In genomic region chr12:107526555-107527180, GRCh38 we compare ENCODE assay signal across 15 cellular contexts.
DNase-seq lines count a peak whose midpoint lies in the region; ATAC-seq and TF ChIP-seq lines count a peak whose summit lies in the region.
"Had no signal": no experiment of that assay in that cellular context is flagged by ENCODE, and none has a peak within 500 bp of the region (broad histone marks: within the 10 kb centered on the region; RNA-seq: fewer than 3 reads in every experiment).

No MANE protein-coding gene starts in this region.

- ATAC-seq in gastroesophageal sphincter (peak; percentile 55), GM18519 (IDR thresholded peaks at IDR 0.05; ENCODE audit: low FRiP score, unreplicated experiment) (no peak), HG03196 (IDR thresholded peaks at IDR 0.05; ENCODE audit: unreplicated experiment) (no peak)
- no peak for ATAC-seq in naive thymus-derived CD4-positive, alpha-beta T cell
- ATAC-seq: HCT116, HepG2 had no signal

- H3K27ac ChIP-seq in HEK293 (ENCODE audit: extremely low read depth, low read depth, low read length) (no peak overlapping the region), gastroesophageal sphincter (peak overlapping the region in 3 of 4 donors; percentile 27 to 40 (median 34))
- no peak overlapping the region for H3K27ac ChIP-seq in naive thymus-derived CD4-positive, alpha-beta T cell (ENCODE audit: low read depth, low read length)

- H3K4me3 ChIP-seq in HEK293 (ENCODE audit: low read depth, low read length) (no peak overlapping the region), gastroesophageal sphincter (no peak overlapping the region)
- H3K4me3 ChIP-seq in naive thymus-derived CD4-positive, alpha-beta T cell (ENCODE audit: low read length): no peak overlapping the region

- WGBS in gastroesophageal sphincter (ENCODE audit: low coverage in 1 of 2), 2 donors: 70 to 84% methylated on average over 3 of the region's 3 CpGs

- TF ChIP-seq CTCF in HEK293 (tag by site-specific recombination; IDR thresholded peaks at IDR 0.05) (no peak), gastroesophageal sphincter (IDR thresholded peaks at IDR 0.05) (no peak), nephron progenitor cell (IDR thresholded peaks at IDR 0.05) (no peak)

- intact Hi-C loops in naive thymus-derived CD4-positive, alpha-beta T cell (cut with micrococcal nuclease): no loop called here

- H3K9me3 ChIP-seq in HEK293 (ENCODE audit: control insufficient read depth, insufficient read depth, low read depth, low read length) (no peaks in the 10 kb centered on the region), gastroesophageal sphincter (peaks cover 0 to 5% (median 0%) of the 10 kb centered on the region in 3 donors)
- H3K9me3 ChIP-seq in naive thymus-derived CD4-positive, alpha-beta T cell (ENCODE audit: control insufficient read depth in 2 of 3, low read length in 3 of 3): peaks cover 0 to 6% (median 0%) of the 10 kb centered on the region in 3 experiments

- peaks cover 17% of the 10 kb centered on the region for H3K4me1 Mint-ChIP-seq in nephron progenitor cell
- H3K4me1 Mint-ChIP-seq in naive thymus-derived CD4-positive, alpha-beta T cell: peaks cover 0 to 6% (median 0%) of the 10 kb centered on the region in 7 donors
- H3K4me1 Mint-ChIP-seq: B cell had no signal

- TF ChIP-seq POLR2A in gastroesophageal sphincter (IDR thresholded peaks at IDR 0.05): no peak

- CTCF ChIA-PET in HEK293 (lab: Yijun Ruan, JAX): no interaction called here
- CTCF ChIA-PET in naive thymus-derived CD4-positive, alpha-beta T cell (lab: Charles Lee): no interaction called here

- H3K27ac Mint-ChIP-seq in nephron progenitor cell: peak overlapping the region; percentile 60
- no peak overlapping the region for H3K27ac Mint-ChIP-seq in naive thymus-derived CD4-positive, alpha-beta T cell
- H3K27ac Mint-ChIP-seq: B cell; CD4-positive, alpha-beta T cell had no signal

- peak; percentile 33 for DNase-seq in NCI-H748 (lab: John Stamatoyannopoulos, UW; ENCODE audit: unreplicated experiment)
- no peak for DNase-seq in nephron progenitor cell
- no peak for DNase-seq in NCI-H510A (lab: John Stamatoyannopoulos, UW)
- DNase-seq in naive thymus-derived CD4-positive, alpha-beta T cell: no peak
- DNase-seq: C1 segment of cervical spinal cord; Calu3; CD4-positive, alpha-beta T cell; DMS 273 treated with DMSO at 0.1 percent for 48 hours had no signal

- no peaks in the 10 kb centered on the region for H3K36me3 ChIP-seq in HEK293 (ENCODE audit: control insufficient read depth in 2 of 2, insufficient read depth in 1 of 2, low read length in 2 of 2)
- H3K36me3 ChIP-seq in gastroesophageal sphincter: no peaks in the 10 kb centered on the region
- peaks cover 0 to 7% (median 0%) of the 10 kb centered on the region in 3 experiments for H3K36me3 ChIP-seq in naive thymus-derived CD4-positive, alpha-beta T cell (ENCODE audit: control insufficient read depth in 2 of 3, insufficient read depth in 3 of 3, low read length in 3 of 3)

- no peaks in the 10 kb centered on the region for H3K27me3 ChIP-seq in gastroesophageal sphincter
- no peaks in the 10 kb centered on the region for H3K27me3 ChIP-seq in naive thymus-derived CD4-positive, alpha-beta T cell (ENCODE audit: control insufficient read depth in 2 of 2, insufficient read depth in 2 of 2, low read length in 2 of 2)

- POLR2A ChIA-PET in HEK293 (lab: Yijun Ruan, JAX): no interaction called here
- POLR2A ChIA-PET in naive thymus-derived CD4-positive, alpha-beta T cell (lab: Charles Lee): no interaction called here

- no peak overlapping the region for H3K4me3 Mint-ChIP-seq in nephron progenitor cell
- no peak overlapping the region for H3K4me3 Mint-ChIP-seq in naive thymus-derived CD4-positive, alpha-beta T cell
- H3K4me3 Mint-ChIP-seq: B cell; CD4-positive, alpha-beta T cell had no signal

- H3K27me3 Mint-ChIP-seq in nephron progenitor cell (ENCODE audit: low read depth, poor library complexity): peaks cover 4% of the 10 kb centered on the region
- H3K27me3 Mint-ChIP-seq in naive thymus-derived CD4-positive, alpha-beta T cell: no peaks in the 10 kb centered on the region
- H3K27me3 Mint-ChIP-seq: B cell; CD4-positive, alpha-beta T cell had no signal

- H3K4me1 ChIP-seq in HEK293 (ENCODE audit: control insufficient read depth, insufficient read depth, low read length) (peaks cover 3% of the 10 kb centered on the region; the same call in 1 of the 2 replicates), gastroesophageal sphincter (no peaks in the 10 kb centered on the region)
- no peaks in the 10 kb centered on the region for H3K4me1 ChIP-seq in naive thymus-derived CD4-positive, alpha-beta T cell (ENCODE audit: control insufficient read depth in 2 of 2, insufficient read depth in 2 of 2, low read length in 2 of 2)

- peaks cover 4% of the 10 kb centered on the region for H3K36me3 Mint-ChIP-seq in nephron progenitor cell (ENCODE audit: low read depth)
- peaks cover 5 to 28% (median 18%) of the 10 kb centered on the region in 5 donors for H3K36me3 Mint-ChIP-seq in naive thymus-derived CD4-positive, alpha-beta T cell

- no peak for TF ChIP-seq EP300 in gastroesophageal sphincter (IDR thresholded peaks at IDR 0.05)

- no peaks in the 10 kb centered on the region for H3K9me3 Mint-ChIP-seq in nephron progenitor cell
- H3K9me3 Mint-ChIP-seq in naive thymus-derived CD4-positive, alpha-beta T cell: peaks cover 2 to 12% (median 4%) of the 10 kb centered on the region in 11 donors

TF ChIP-seq in HEK293, 187 proteins besides CTCF, POLR2A, EP300 and RAD21:
- TF ChIP-seq ZNF623 (tag by site-specific recombination; IDR thresholded peaks at IDR 0.05): peak; percentile 56
- 0 out of 2 replicates have a peak, but pooled peaks have one; percentile 41 for TF ChIP-seq ZNF18 (tag by site-specific recombination; IDR thresholded peaks at IDR 0.05)
- TF ChIP-seq ZNF324 (tag by site-specific recombination; IDR thresholded peaks at IDR 0.05): no peak

Comparison
In these comparisons a context has a peak if more than half of its experiments do, and no peak if none do; other contexts are left out.
1. H3K27ac ChIP-seq: peak in gastroesophageal sphincter (3 of 4); none in HEK293 (single experiment) and naive thymus-derived CD4-positive, alpha-beta T cell (single experiment).